In the genomic region with DNA sequence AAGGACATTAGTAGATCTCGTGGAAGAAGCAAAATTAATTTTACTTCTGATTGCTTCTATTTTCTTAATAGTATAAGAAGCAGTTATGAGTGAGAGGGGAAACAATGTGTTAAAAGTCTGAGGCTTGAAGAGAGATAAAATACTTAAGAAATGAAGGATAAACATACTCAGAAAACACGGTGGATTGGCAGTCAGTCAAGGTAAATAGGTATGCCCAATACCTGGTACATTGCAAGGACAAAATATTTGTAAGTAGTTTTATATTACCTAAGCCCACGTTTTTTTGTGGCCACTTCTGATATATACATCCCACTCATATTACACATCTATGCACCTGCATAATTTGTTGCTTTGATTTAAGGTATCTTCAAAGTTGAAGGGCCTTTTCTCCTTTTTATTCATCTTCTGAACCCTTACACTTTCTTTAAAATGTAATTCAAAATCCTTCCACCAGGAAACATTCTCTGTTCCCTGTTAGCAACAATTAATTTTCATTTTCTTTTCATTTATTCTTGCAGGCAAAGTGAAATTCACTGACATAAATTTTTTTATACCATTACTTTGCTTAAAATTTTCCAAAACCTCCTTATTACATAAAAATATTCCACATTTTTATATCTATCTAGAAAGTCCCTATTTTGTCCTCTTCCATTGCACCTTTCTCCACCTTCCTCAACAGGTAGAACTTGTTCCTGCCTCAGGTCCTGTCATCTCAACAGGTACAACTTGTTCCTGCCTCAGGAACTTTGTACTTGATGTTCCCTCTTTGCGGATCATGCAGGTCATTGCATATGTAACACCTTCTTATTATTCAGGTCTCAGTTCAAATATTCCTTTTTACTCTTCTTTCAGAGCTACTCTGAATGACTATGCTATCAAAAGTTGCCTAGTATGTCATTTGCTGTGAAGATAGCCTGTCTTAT, we compare ENCODE assay signal across 18 cellular contexts.
DNase-seq lines count a peak whose midpoint lies in the region; ATAC-seq and TF ChIP-seq lines count a peak whose summit lies in the region.
"Had no signal": no experiment of that assay in that cellular context is flagged by ENCODE, and none has a peak within 500 bp of the region (broad histone marks: within the 10 kb centered on the region; RNA-seq: fewer than 3 reads in every experiment).

No MANE protein-coding gene starts in this region.

- H3K36me3 ChIP-seq in ascending aorta: no peaks in the 10 kb centered on the region
- no peaks in the 10 kb centered on the region for H3K36me3 ChIP-seq in aorta (ENCODE audit: control insufficient read depth in 1 of 2, insufficient read depth in 2 of 2, low read length in 1 of 2)

- WGBS in aorta, 2 donors: 53 to 57% methylated on average over 4 of the region's 4 CpGs
- 54% methylated on average over 4 of the region's 4 CpGs for WGBS in right cardiac atrium

- H3K27ac ChIP-seq in 22Rv1: peak overlapping the region; percentile 91
- peak overlapping the region; percentile 26 for H3K27ac ChIP-seq in epithelial cell of prostate
- no peak overlapping the region for H3K27ac ChIP-seq in ascending aorta
- H3K27ac ChIP-seq in aorta (ENCODE audit: low read depth in 1 of 2, low read length in 2 of 2): no peak overlapping the region
- H3K27ac ChIP-seq in right cardiac atrium (ENCODE audit: low read length): no peak overlapping the region
- H3K27ac ChIP-seq: psoas muscle had no signal

- H3K27ac Mint-ChIP-seq in HFFc6 (no peak overlapping the region), osteocyte (ENCODE audit: unreplicated experiment) (no peak overlapping the region)
- H3K27ac Mint-ChIP-seq: activated CD4-positive, alpha-beta T cell treated with anti-CD3 and anti-CD28 coated beads, Interleukin-2, amount 10 ng/mL, durations not matched to agents 7 days and 5 days; effector memory CD8-positive, alpha-beta T cell; naive thymus-derived CD4-positive, alpha-beta T cell had no signal

- H3K4me3 Mint-ChIP-seq in HFFc6 (no peak overlapping the region), osteocyte (ENCODE audit: unreplicated experiment) (no peak overlapping the region)
- H3K4me3 Mint-ChIP-seq: activated CD4-positive, alpha-beta T cell treated with anti-CD3 and anti-CD28 coated beads, Interleukin-2, amount 10 ng/mL, durations not matched to agents 7 days and 5 days; effector memory CD8-positive, alpha-beta T cell; naive thymus-derived CD4-positive, alpha-beta T cell had no signal

- no peaks in the 10 kb centered on the region for H3K9me3 Mint-ChIP-seq in HFFc6
- peaks cover 11% of the 10 kb centered on the region for H3K9me3 Mint-ChIP-seq in osteocyte (ENCODE audit: unreplicated experiment)
- H3K9me3 Mint-ChIP-seq: activated CD4-positive, alpha-beta T cell treated with anti-CD3 and anti-CD28 coated beads, Interleukin-2, amount 10 ng/mL, durations not matched to agents 7 days and 5 days; effector memory CD8-positive, alpha-beta T cell; naive thymus-derived CD4-positive, alpha-beta T cell had no signal

- H3K27me3 Mint-ChIP-seq in HFFc6 (ENCODE audit: insufficient read depth) (no peaks in the 10 kb centered on the region), osteocyte (ENCODE audit: unreplicated experiment) (no peaks in the 10 kb centered on the region)
- H3K27me3 Mint-ChIP-seq: activated CD4-positive, alpha-beta T cell treated with anti-CD3 and anti-CD28 coated beads, Interleukin-2, amount 10 ng/mL, durations not matched to agents 7 days and 5 days had no signal

- ATAC-seq in GM18870 (IDR thresholded peaks at IDR 0.05; ENCODE audit: unreplicated experiment) (no peak), aorta (ENCODE audit: low FRiP score) (no peak), right cardiac atrium (no peak)
- ATAC-seq: effector memory CD8-positive, alpha-beta T cell; K562; naive thymus-derived CD4-positive, alpha-beta T cell; psoas muscle; Right ventricle myocardium inferior had no signal

- TF ChIP-seq CTCF in 22Rv1 (IDR thresholded peaks at IDR 0.05) (peak; percentile 35; the same call in 1 of the 2 replicates), HFFc6 (IDR thresholded peaks at IDR 0.05) (peak; percentile 71), osteocyte (IDR thresholded peaks at IDR 0.05) (peak; percentile 22), ascending aorta (IDR thresholded peaks at IDR 0.05) (no peak)

- H3K4me1 ChIP-seq in ascending aorta (no peaks in the 10 kb centered on the region), aorta (ENCODE audit: control insufficient read depth in 1 of 2, insufficient read depth in 2 of 2, low read length in 2 of 2) (peaks cover 0 to 2% of the 10 kb centered on the region in 2 donors), right cardiac atrium (ENCODE audit: control insufficient read depth, insufficient read depth, low read length) (no peaks in the 10 kb centered on the region)
- H3K4me1 ChIP-seq: psoas muscle had no signal

- DNase-seq in HFFc6: no peak
- DNase-seq in epithelial cell of prostate (ENCODE audit: low read depth, low spot score): peak; percentile 22
- no peak for DNase-seq in osteocyte (ENCODE audit: extremely low spot score, unreplicated experiment)
- DNase-seq in ascending aorta (ENCODE audit: low spot score in 2 of 2): no peak
- DNase-seq in aorta: no peak
- no peak for DNase-seq in right cardiac atrium
- DNase-seq: activated CD4-positive, alpha-beta T cell treated with anti-CD3 and anti-CD28 coated beads, Interleukin-2, amount 10 ng/mL, durations not matched to agents 7 days and 5 days; effector memory CD8-positive, alpha-beta T cell; hypothalamus; naive thymus-derived CD4-positive, alpha-beta T cell; NCI-H1930; NCI-H524; psoas muscle; substantia nigra had no signal

- intact Hi-C loops in ascending aorta (cut with DNase I) (no loop called here), aorta (cut with DNase I) (no loop called here), right cardiac atrium (cut with DNase I) (no loop called here)

- H3K9me3 ChIP-seq in ascending aorta (no peaks in the 10 kb centered on the region), aorta (ENCODE audit: control insufficient read depth, low read length) (no peaks in the 10 kb centered on the region), right cardiac atrium (ENCODE audit: control insufficient read depth, low read length) (no peaks in the 10 kb centered on the region)
- H3K9me3 ChIP-seq: psoas muscle had no signal

- H3K36me3 Mint-ChIP-seq in HFFc6 (ENCODE audit: low read depth) (peaks cover 5% of the 10 kb centered on the region; the same call in 1 of the 2 replicates), osteocyte (ENCODE audit: unreplicated experiment) (no peaks in the 10 kb centered on the region)
- H3K36me3 Mint-ChIP-seq: naive thymus-derived CD4-positive, alpha-beta T cell had no signal

- H3K4me3 ChIP-seq in ascending aorta (no peak overlapping the region), aorta (ENCODE audit: low read length in 2 of 2) (no peak overlapping the region), right cardiac atrium (ENCODE audit: low read length) (no peak overlapping the region)
- H3K4me3 ChIP-seq: K562, psoas muscle had no signal

- H3K4me1 Mint-ChIP-seq in HFFc6 (ENCODE audit: low read depth) (no peaks in the 10 kb centered on the region), osteocyte (ENCODE audit: unreplicated experiment) (peaks cover 5% of the 10 kb centered on the region)

- H3K27me3 ChIP-seq in ascending aorta: no peaks in the 10 kb centered on the region
- no peaks in the 10 kb centered on the region for H3K27me3 ChIP-seq in aorta (ENCODE audit: control insufficient read depth in 1 of 2, insufficient read depth in 2 of 2, low read length in 1 of 2)
- H3K27me3 ChIP-seq in right cardiac atrium (ENCODE audit: control insufficient read depth, insufficient read depth): no peaks in the 10 kb centered on the region

Comparison
In these comparisons a context has a peak if more than half of its experiments do, and no peak if none do; other contexts are left out.
1. H3K27ac ChIP-seq: peak in 22Rv1 (single experiment) and epithelial cell of prostate (single experiment); none in ascending aorta (0 of 2), aorta (0 of 2) and right cardiac atrium (single experiment).
2. CTCF ChIP-seq: peak in 22Rv1 (single experiment), HFFc6 (single experiment) and osteocyte (single experiment); none in ascending aorta (0 of 3).